ENCODE assay signal across 20 cellular contexts in the genomic region with DNA sequence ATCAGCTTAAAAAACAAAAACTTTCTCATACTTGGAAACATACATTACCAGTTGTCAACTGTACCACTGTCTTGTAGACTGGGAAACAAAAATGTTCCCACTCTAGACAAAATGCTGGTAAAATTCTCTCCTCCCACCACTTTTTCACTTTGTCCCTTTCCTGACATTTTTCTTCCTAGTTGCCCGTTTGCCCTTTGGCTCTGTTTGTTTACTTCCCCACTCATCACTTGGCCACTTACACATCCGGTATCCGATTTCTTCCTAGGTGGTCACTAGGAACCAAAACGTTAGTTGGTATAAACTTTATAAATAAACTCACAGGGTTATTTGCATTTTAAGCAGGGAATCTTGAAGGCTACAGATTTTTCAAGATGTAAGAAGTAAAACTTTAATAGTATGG.
A peak's percentile ranks its signal among the peaks of the same experiment; 100 is the strongest.
DNase-seq lines count a peak whose midpoint lies in the region; ATAC-seq, FAIRE-seq and TF ChIP-seq lines count a peak whose summit lies in the region.
"Had no signal": no experiment of that assay in that cellular context is flagged by ENCODE, and none has a peak within 500 bp of the region (broad histone marks: within the 10 kb centered on the region; RNA-seq: fewer than 3 reads in every experiment).

No MANE protein-coding gene starts in this region.

- no peak for TF ChIP-seq RAD21 in A549 (conservative IDR thresholded peaks at IDR 0.05 in 1 of 2, IDR thresholded peaks at IDR 0.05 in 1 of 2)

- H2BK12ac ChIP-seq in mesenchymal stem cell (ENCODE audit: low read length in 2 of 2): no peak overlapping the region

- no peaks in the 10 kb centered on the region for H3K27me3 ChIP-seq in mesenchymal stem cell (ENCODE audit: control insufficient read depth in 1 of 2, insufficient read depth in 1 of 2, low read length in 2 of 2)
- H3K27me3 ChIP-seq: BE2C, MG63 had no signal

- DNase-seq in A549 (ENCODE audit: low read depth in 1 of 2, low spot score in 1 of 2) (no peak), EH (ENCODE audit: low read depth) (peak; percentile 31), NCI-H748 treated with DMSO at 0.1 percent for 48 hours (lab: John Stamatoyannopoulos, UW) (peak; percentile 26), mesenchymal stem cell (peak; percentile 4), NK-92 (lab: John Stamatoyannopoulos, UW; ENCODE audit: unreplicated experiment) (no peak), Kasumi-1 (lab: John Stamatoyannopoulos, UW) (no peak)
- DNase-seq: BE2C, DMS79, HCEC 1CT, IMR-90, MG63, NCI-H1048, NCI-H1417 treated with DMSO at 0.1 percent for 48 hours, NCI-H187 treated with DMSO at 0.1 percent for 48 hours, NCI-H774, Right ventricle myocardium superior, T-helper 1 cell had no signal

- H3K27ac ChIP-seq in A549 (no peak overlapping the region), mesenchymal stem cell (ENCODE audit: low read length, poor library complexity, severe bottlenecking) (no peak overlapping the region)

- no peak overlapping the region for H2AK5ac ChIP-seq in mesenchymal stem cell (ENCODE audit: low read length, severe bottlenecking)

- no peak for ATAC-seq in A549
- ATAC-seq in GM21381 (IDR thresholded peaks at IDR 0.05; ENCODE audit: unreplicated experiment): no peak
- ATAC-seq: GM23338 had no signal

- no peak overlapping the region for H3K18ac ChIP-seq in mesenchymal stem cell (ENCODE audit: low read depth in 1 of 2, low read length in 2 of 2)

- WGBS in A549 (ENCODE audit: missing lambda C conversion rate): 9% methylated on average over 4 of the region's 4 CpGs
- 56% methylated on average over 3 of the region's 4 CpGs for WGBS in mesenchymal stem cell

- TF ChIP-seq CTCF in A549 (IDR thresholded peaks at IDR 0.05): no peak

- H4K8ac ChIP-seq in mesenchymal stem cell (ENCODE audit: low read length): no peak overlapping the region

- TF ChIP-seq EP300 in A549 (IDR thresholded peaks at IDR 0.05): no peak

- H3K4me2 ChIP-seq in A549 (peak overlapping the region; percentile 36; the same call in 2 of the 3 replicates), mesenchymal stem cell (ENCODE audit: low read length, poor library complexity, severe bottlenecking) (no peak overlapping the region)
- H3K4me2 ChIP-seq: GM23338 had no signal

- CTCF ChIA-PET in A549 (lab: Yijun Ruan, JAX): no interaction called here

- no peaks in the 10 kb centered on the region for H3K79me1 ChIP-seq in mesenchymal stem cell (replicated peaks; ENCODE audit: low read length, poor library complexity, severe bottlenecking)

- H2AFZ ChIP-seq in mesenchymal stem cell (ENCODE audit: low read depth, low read length): no peak overlapping the region
- H2AFZ ChIP-seq: GM23338 had no signal

- no peaks in the 10 kb centered on the region for H3K9me3 ChIP-seq in A549
- H3K9me3 ChIP-seq in mesenchymal stem cell (ENCODE audit: control insufficient read depth, low read length): no peaks in the 10 kb centered on the region
- H3K9me3 ChIP-seq: BE2C, MG63 had no signal

- no peak for TF ChIP-seq POLR2A in A549 (IDR thresholded peaks at IDR 0.05; ENCODE audit: low read length)

- no peak overlapping the region for H2BK15ac ChIP-seq in mesenchymal stem cell (ENCODE audit: low read depth, poor library complexity, severe bottlenecking)

- no peak overlapping the region for H2BK120ac ChIP-seq in mesenchymal stem cell (ENCODE audit: low read depth, low read length)

- no peak overlapping the region for H3K4ac ChIP-seq in mesenchymal stem cell (ENCODE audit: low read depth in 1 of 2, low read length in 2 of 2)

- H3K9ac ChIP-seq in mesenchymal stem cell (ENCODE audit: low read length): no peak overlapping the region

- no peak overlapping the region for H3K14ac ChIP-seq in mesenchymal stem cell (ENCODE audit: low read length in 2 of 2)

- no peak overlapping the region for H3K23ac ChIP-seq in mesenchymal stem cell (ENCODE audit: low read length in 2 of 2)

- POLR2A ChIA-PET in A549 (lab: Yijun Ruan, JAX): no interaction called here

- no peak for FAIRE-seq in A549 (lab: Jason Lieb, UNC)
- FAIRE-seq: D721Med had no signal

- H4K91ac ChIP-seq in mesenchymal stem cell (ENCODE audit: low read length): no peak overlapping the region

- peaks cover 11% of the 10 kb centered on the region; the same call in 1 of the 3 replicates for H3K4me1 ChIP-seq in A549
- peaks cover 1% of the 10 kb centered on the region for H3K4me1 ChIP-seq in mesenchymal stem cell (ENCODE audit: control insufficient read depth, insufficient read depth, low read depth, low read length)
- H3K4me1 ChIP-seq: BE2C had no signal

- no peak overlapping the region for H2BK5ac ChIP-seq in mesenchymal stem cell (ENCODE audit: low read depth, low read length, poor library complexity, severe bottlenecking)

- H3K36me3 ChIP-seq in mesenchymal stem cell (ENCODE audit: control insufficient read depth in 1 of 2, insufficient read depth in 2 of 2, low read depth in 1 of 2, low read length in 2 of 2): no peaks in the 10 kb centered on the region
- H3K36me3 ChIP-seq: BE2C, MG63 had no signal

- no peak overlapping the region for H3K4me3 ChIP-seq in A549
- no peak overlapping the region for H3K4me3 ChIP-seq in mesenchymal stem cell (ENCODE audit: insufficient read depth in 1 of 2, low read depth in 1 of 2, low read length in 2 of 2)
- H3K4me3 ChIP-seq: GM23338, MG63 had no signal

TF ChIP-seq in A549, 52 proteins besides CTCF, POLR2A, EP300 and RAD21:
- TF ChIP-seq, protein P1, sequence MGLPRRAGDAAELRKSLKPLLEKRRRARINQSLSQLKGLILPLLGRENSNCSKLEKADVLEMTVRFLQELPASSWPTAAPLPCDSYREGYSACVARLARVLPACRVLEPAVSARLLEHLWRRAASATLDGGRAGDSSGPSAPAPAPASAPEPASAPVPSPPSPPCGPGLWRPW (IDR thresholded peaks at IDR 0.05): no peak

Comparison
In these comparisons a context has a peak if more than half of its experiments do, and no peak if none do; other contexts are left out.
1. DNase-seq: peak in EH (single experiment), NCI-H748 treated with DMSO at 0.1 percent for 48 hours (single experiment) and mesenchymal stem cell (single experiment); none in A549 (0 of 2), NK-92 (single experiment) and Kasumi-1 (0 of 2).